ENCODE assay signal across 1 cellular context in genomic region chr3:122365582-122366378, GRCh38.
TF ChIP-seq lines count a peak whose summit lies in the region.

No MANE protein-coding gene starts in this region.

TF ChIP-seq in A549, 52 proteins besides CTCF, POLR2A, EP300 and RAD21:
- TF ChIP-seq JUNB (IDR thresholded peaks at IDR 0.05) (peak; percentile 88), JUN (IDR thresholded peaks at IDR 0.05) (peak; percentile 43 to 67; a peak in 3 of 5 replicates), FOSL2 (IDR thresholded peaks at IDR 0.05) (peak; percentile 87), FOSL2 (CRISPR knock-in tag; IDR thresholded peaks at IDR 0.05) (peak; percentile 96), CHD4 (IDR thresholded peaks at IDR 0.05; ENCODE audit: borderline replicate concordance) (peak; percentile 75; the same call in 1 of the 2 replicates), NFE2L2 (conservative IDR thresholded peaks at IDR 0.05; ENCODE audit: low read length) (0 out of 2 replicates have a peak, but pooled peaks have one; percentile 14), ESRRA (IDR thresholded peaks at IDR 0.05; ENCODE audit: borderline replicate concordance, low read length) (peak; percentile 95), SMC3 (IDR thresholded peaks at IDR 0.05) (peak; percentile 23; the same call in 1 of the 3 replicates), ZC3H11A (IDR thresholded peaks at IDR 0.05) (peak; percentile 72), GATA3 (IDR thresholded peaks at IDR 0.05; ENCODE audit: borderline replicate concordance) (peak; percentile 38; the same call in 1 of the 2 replicates), CEBPB (IDR thresholded peaks at IDR 0.05) (peak; percentile 88 to 90), MAFK (IDR thresholded peaks at IDR 0.05; ENCODE audit: partially characterized antibody) (peak; percentile 68), MAX (IDR thresholded peaks at IDR 0.05) (peak; percentile 51)
